In the genomic region with DNA sequence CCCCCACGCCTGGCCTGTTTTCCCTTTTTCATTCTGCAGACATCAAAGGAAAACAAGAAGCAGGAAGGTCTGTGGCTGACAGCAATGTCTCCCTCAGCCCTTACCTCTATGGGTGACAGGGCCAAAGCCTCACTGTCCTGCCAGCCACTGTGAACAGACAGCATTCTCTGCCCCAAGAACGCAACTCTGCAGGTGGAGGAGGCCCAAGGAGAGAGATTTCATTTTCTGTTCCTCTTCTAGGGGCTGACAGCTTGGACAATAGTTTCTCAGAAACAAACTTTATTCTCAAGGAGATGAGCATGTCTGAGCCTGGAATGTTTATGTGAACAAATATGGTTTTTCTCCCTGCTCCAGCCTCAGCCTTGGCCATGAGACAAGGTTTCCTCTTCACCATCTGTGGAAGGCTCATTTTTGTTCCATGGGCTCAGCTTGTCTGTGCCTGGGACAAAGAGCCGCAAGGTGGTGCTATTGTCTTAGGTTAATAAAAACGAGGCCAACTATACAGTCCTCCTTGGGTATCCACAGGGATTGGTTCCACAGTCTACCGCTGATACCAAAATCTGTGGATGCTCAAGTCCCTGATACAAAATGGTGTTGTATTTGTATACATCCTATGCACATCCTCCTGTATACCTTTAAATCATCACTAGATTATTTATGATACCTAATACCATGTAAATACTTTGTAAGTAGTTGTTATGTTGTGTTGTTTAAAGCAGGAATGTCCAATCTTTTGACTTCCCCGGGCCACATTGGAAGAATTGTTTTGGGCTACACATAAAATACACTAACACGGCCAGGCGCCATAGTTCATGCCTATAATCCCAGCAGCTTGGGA, we compare ENCODE assay signal across 8 cellular contexts. TPM values are rescaled to one million over a fixed set of nuclear protein-coding genes. Genes with fewer than 3 reads are reported as not detected.
DNase-seq lines count a peak whose midpoint lies in the region; ATAC-seq, FAIRE-seq and TF ChIP-seq lines count a peak whose summit lies in the region.

No MANE protein-coding gene starts in this region.

- intact Hi-C loops in A673 (cut with micrococcal nuclease; ENCODE audit: unreplicated experiment), result loop anchor here (2.0 to 5.0 kb wide), 2 partner anchors 82 to 279 kb away; no protein-coding TSS in a partner anchor
- intact Hi-C loops in endothelial cell of umbilical vein (cut with micrococcal nuclease), result loop anchor here (1.0 to 5.0 kb wide), 4 partner anchors 34 to 279 kb away; no protein-coding TSS in a partner anchor
- intact Hi-C loops in naive thymus-derived CD4-positive, alpha-beta T cell (cut with micrococcal nuclease), result loop anchor here in 1 of 2 donors (1.0 to 2.0 kb wide), 3 partner anchors 34 to 280 kb away; no protein-coding TSS in a partner anchor

- no peak overlapping the region for H3K9ac ChIP-seq in endothelial cell of umbilical vein (replicated peaks; ENCODE audit: extremely low read depth, insufficient read depth, low read length)

- FAIRE-seq in endothelial cell of umbilical vein (lab: Jason Lieb, UNC), result peak; percentile 95

- no peaks in the 10 kb centered on the region; the same call in 1 of the 2 replicates for H3K27me3 Mint-ChIP-seq in WTC11 (ENCODE audit: low read depth)
- peaks cover 0 to 19% (median 5%) of the 10 kb centered on the region in 5 donors for H3K27me3 Mint-ChIP-seq in naive thymus-derived CD4-positive, alpha-beta T cell
- H3K27me3 Mint-ChIP-seq in type B pancreatic cell, result no peaks in the 10 kb centered on the region

- ATAC-seq in WTC11 (peak; percentile 73), HG03432 (IDR thresholded peaks at IDR 0.05; ENCODE audit: unreplicated experiment) (no peak)
- ATAC-seq in naive thymus-derived CD4-positive, alpha-beta T cell, result peak; percentile 42

- peak; percentile 83 for TF ChIP-seq CTCF in A673 (conservative IDR thresholded peaks at IDR 0.05; ENCODE audit: low read depth, low read length)
- TF ChIP-seq CTCF in GM12864 (IDR thresholded peaks at IDR 0.05; ENCODE audit: low read depth, low read length, missing control alignments), result peak; percentile 65
- peak; percentile 47 for TF ChIP-seq CTCF in WTC11 (IDR thresholded peaks at IDR 0.05)
- TF ChIP-seq CTCF in endothelial cell of umbilical vein (IDR thresholded peaks at IDR 0.05; ENCODE audit: extremely low read depth in 1 of 2, insufficient read depth in 1 of 2, low read depth in 1 of 2, low read length in 2 of 2), result peak; percentile 60 to 67
- TF ChIP-seq CTCF in type B pancreatic cell (conservative IDR thresholded peaks at IDR 0.05), result peak; percentile 79

- H3K4me3 Mint-ChIP-seq in WTC11 (no peak overlapping the region), type B pancreatic cell (no peak overlapping the region)
- H3K4me3 Mint-ChIP-seq in naive thymus-derived CD4-positive, alpha-beta T cell, result no peak overlapping the region

- H3K4me1 ChIP-seq in A673 (ENCODE audit: insufficient read depth, low read length, poor library complexity, severe bottlenecking), result no peaks in the 10 kb centered on the region
- no peaks in the 10 kb centered on the region for H3K4me1 ChIP-seq in endothelial cell of umbilical vein (ENCODE audit: control insufficient read depth, extremely low read depth, insufficient read depth, low read length)
- no peaks in the 10 kb centered on the region for H3K4me1 ChIP-seq in naive thymus-derived CD4-positive, alpha-beta T cell (ENCODE audit: control insufficient read depth in 2 of 2, insufficient read depth in 2 of 2, low read length in 2 of 2)

- no peaks in the 10 kb centered on the region for H4K20me1 ChIP-seq in endothelial cell of umbilical vein (replicated peaks; ENCODE audit: control insufficient read depth, extremely low read depth, insufficient read depth, low read length)

- no peak for TF ChIP-seq POLR2A in endothelial cell of umbilical vein (IDR thresholded peaks at IDR 0.05; ENCODE audit: low read depth, low read length)

- H3K4me3 ChIP-seq in A673 (ENCODE audit: low read depth, low read length, poor library complexity, severe bottlenecking), result no peak overlapping the region
- H3K4me3 ChIP-seq in GM12864 (ENCODE audit: low read depth, low read length), result no peak overlapping the region
- no peak overlapping the region for H3K4me3 ChIP-seq in endothelial cell of umbilical vein (replicated peaks in 1 of 3; ENCODE audit: insufficient read depth in 1 of 3, low read depth in 1 of 3, low read length in 3 of 3)
- H3K4me3 ChIP-seq in naive thymus-derived CD4-positive, alpha-beta T cell (ENCODE audit: low read length), result no peak overlapping the region

- no peaks in the 10 kb centered on the region for H3K9me1 ChIP-seq in endothelial cell of umbilical vein (replicated peaks; ENCODE audit: control insufficient read depth, extremely low read depth, insufficient read depth, low read length)

- no peak overlapping the region for H3K4me2 ChIP-seq in endothelial cell of umbilical vein (ENCODE audit: insufficient read depth, low read length)

- H3K36me3 Mint-ChIP-seq in WTC11 (no peaks in the 10 kb centered on the region), type B pancreatic cell (no peaks in the 10 kb centered on the region)
- no peaks in the 10 kb centered on the region for H3K36me3 Mint-ChIP-seq in naive thymus-derived CD4-positive, alpha-beta T cell

- no peaks in the 10 kb centered on the region for H3K9me3 ChIP-seq in A673 (ENCODE audit: low read depth, low read length, poor library complexity, severe bottlenecking)
- H3K9me3 ChIP-seq in endothelial cell of umbilical vein (replicated peaks; ENCODE audit: control insufficient read depth, insufficient read depth, low read length), result no peaks in the 10 kb centered on the region
- no peaks in the 10 kb centered on the region for H3K9me3 ChIP-seq in naive thymus-derived CD4-positive, alpha-beta T cell (ENCODE audit: control insufficient read depth in 2 of 3, low read length in 3 of 3)

- peak; percentile 72 for DNase-seq in A673 (ENCODE audit: low spot score)
- DNase-seq in GM12864 (ENCODE audit: low read depth), result peak; percentile 5
- peak; percentile 31 for DNase-seq in NCI-H2107 (lab: John Stamatoyannopoulos, UW)
- peak; percentile 72 for DNase-seq in WTC11 (ENCODE audit: low spot score)
- peak; percentile 49 for DNase-seq in endothelial cell of umbilical vein (ENCODE audit: low read depth, low spot score)
- peak in 5 of 9 donors; percentile 12 to 48 (median 21) for DNase-seq in naive thymus-derived CD4-positive, alpha-beta T cell
- no peak for DNase-seq in type B pancreatic cell (ENCODE audit: extremely low spot score, unreplicated experiment)

- H3K79me2 ChIP-seq in endothelial cell of umbilical vein (ENCODE audit: control insufficient read depth, insufficient read depth, low read length), result no peaks in the 10 kb centered on the region

- H3K36me3 ChIP-seq in A673 (ENCODE audit: insufficient read depth, low read length, poor library complexity, severe bottlenecking), result no peaks in the 10 kb centered on the region
- H3K36me3 ChIP-seq in endothelial cell of umbilical vein (ENCODE audit: control insufficient read depth in 2 of 2, extremely low read depth in 1 of 2, insufficient read depth in 2 of 2, low read length in 2 of 2), result no peaks in the 10 kb centered on the region
- H3K36me3 ChIP-seq in naive thymus-derived CD4-positive, alpha-beta T cell (ENCODE audit: control insufficient read depth in 2 of 3, insufficient read depth in 3 of 3, low read length in 3 of 3), result no peaks in the 10 kb centered on the region

- CTCF ChIA-PET in A673 (lab: Charles Lee) (interaction anchor here (0.6 to 1.0 kb wide), 4 partner anchors 37 to 290 kb away, joined by 3 to 6 read pairs (median 4); no protein-coding TSS in a partner anchor), WTC11 (lab: Charles Lee) (interaction anchor here (0.6 to 3.6 kb wide), 19 partner anchors 10 to 289 kb away, joined by 3 to 38 read pairs (median 4); a partner anchor contains a TSS), endothelial cell of umbilical vein (lab: Charles Lee) (interaction anchor here (0.5 to 6.1 kb wide), 18 partner anchors 9 to 1873 kb away, joined by 3 to 87 read pairs (median 4); a partner anchor contains a TSS)
- CTCF ChIA-PET in naive thymus-derived CD4-positive, alpha-beta T cell (lab: Charles Lee), result interaction anchor here (0.6 to 3.2 kb wide), 5 partner anchors 11 to 949 kb away, joined by 3 to 25 read pairs (median 5); no protein-coding TSS in a partner anchor

- H3K27ac Mint-ChIP-seq in WTC11 (no peak overlapping the region; the same call in 1 of the 2 replicates), type B pancreatic cell (no peak overlapping the region)
- H3K27ac Mint-ChIP-seq in naive thymus-derived CD4-positive, alpha-beta T cell, result no peak overlapping the region

- H3K9me3 Mint-ChIP-seq in WTC11 (no peaks in the 10 kb centered on the region), type B pancreatic cell (no peaks in the 10 kb centered on the region)
- peaks cover 0 to 2% (median 0%) of the 10 kb centered on the region in 11 donors for H3K9me3 Mint-ChIP-seq in naive thymus-derived CD4-positive, alpha-beta T cell

- H3K27ac ChIP-seq in A673 (ENCODE audit: low read depth, low read length, poor library complexity, severe bottlenecking) (no peak overlapping the region), endothelial cell of umbilical vein (ENCODE audit: insufficient read depth, low read depth, low read length) (no peak overlapping the region)
- no peak overlapping the region for H3K27ac ChIP-seq in naive thymus-derived CD4-positive, alpha-beta T cell (ENCODE audit: low read depth, low read length)

- dilution Hi-C loops in endothelial cell of umbilical vein (cut with MboI; ENCODE audit: extremely low pct_ligation_motif_present, low sequenced_read_pairs), result no loop called here

- no TSS peak for BruUV-seq in A673 (replicated peaks; lab: Mats Ljungman, UMichigan)
- BruUV-seq in endothelial cell of umbilical vein (replicated peaks; lab: Mats Ljungman, UMichigan), result no TSS peak

- H3K27me3 ChIP-seq in A673 (replicated peaks; ENCODE audit: insufficient read depth, low read depth, low read length, poor library complexity) (no peaks in the 10 kb centered on the region), endothelial cell of umbilical vein (ENCODE audit: control insufficient read depth in 2 of 2, insufficient read depth in 2 of 2, low read length in 2 of 2) (peaks cover 0 to 3% of the 10 kb centered on the region in 2 experiments)
- H3K27me3 ChIP-seq in naive thymus-derived CD4-positive, alpha-beta T cell (ENCODE audit: control insufficient read depth in 2 of 2, insufficient read depth in 2 of 2, low read length in 2 of 2), result no peaks in the 10 kb centered on the region

- H3K4me1 Mint-ChIP-seq in WTC11 (peaks cover 15% of the 10 kb centered on the region), type B pancreatic cell (ENCODE audit: unreplicated experiment) (no peaks in the 10 kb centered on the region)
- H3K4me1 Mint-ChIP-seq in naive thymus-derived CD4-positive, alpha-beta T cell, result peaks cover 0 to 6% (median 0%) of the 10 kb centered on the region in 7 donors

- no peak overlapping the region for H2AFZ ChIP-seq in endothelial cell of umbilical vein (ENCODE audit: low read depth, low read length)

- POLR2A ChIA-PET in A673 (lab: Charles Lee; ENCODE audit: low non-redundant PET) (interaction anchor here (0.6 kb wide), 1 partner anchor 200 kb away, joined by 3 read pairs; no protein-coding TSS in a partner anchor), WTC11 (lab: Charles Lee) (no interaction called here), endothelial cell of umbilical vein (lab: Charles Lee) (no interaction called here)
- POLR2A ChIA-PET in naive thymus-derived CD4-positive, alpha-beta T cell (lab: Charles Lee), result no interaction called here

RNA-seq across cellular contexts. Expression of a gene that starts 5.8 kb away (rescaled TPM):
- not detected in 2 replicates for total RNA-seq in A673 (2021)
- 0.18 to 0.55 TPM (median 0.32 TPM) in 3 replicates for total RNA-seq in WTC11 (2021)
- 0.11 TPM in 1 of 2 replicates, not detected in the other for total RNA-seq in endothelial cell of umbilical vein
- polyA plus RNA-seq in endothelial cell of umbilical vein, result not detected in 2 replicates
- polyA plus RNA-seq in endothelial cell of umbilical vein (2011; cell fraction: cytosol; rRNA removed), result not detected in 2 replicates
- not detected in 2 replicates for polyA plus RNA-seq in endothelial cell of umbilical vein (2011; cell fraction: nucleus; rRNA removed)
- not detected in 2 replicates for polyA plus RNA-seq in endothelial cell of umbilical vein (2012)
- not detected in 2 replicates for polyA minus RNA-seq in endothelial cell of umbilical vein
- not detected for polyA minus RNA-seq in endothelial cell of umbilical vein (2011; cell fraction: cytosol; rRNA and poly(A)+ RNA removed)
- not detected in 2 replicates for polyA minus RNA-seq in endothelial cell of umbilical vein (2011; cell fraction: nucleus; rRNA and poly(A)+ RNA removed)
- total RNA-seq in naive thymus-derived CD4-positive, alpha-beta T cell, result not detected
- polyA plus RNA-seq in naive thymus-derived CD4-positive, alpha-beta T cell, result not detected
- not detected in 2 replicates for total RNA-seq in type B pancreatic cell (ENCODE audit: low replicate concordance)

RNA-seq across cellular contexts. Expression of a gene that starts 37.3 kb away (rescaled TPM):
- total RNA-seq in A673 (2021) (not detected in 2 replicates), WTC11 (2021) (4.1 to 6.5 TPM (median 6.5 TPM) in 3 replicates), endothelial cell of umbilical vein (0.12 and 1.1 TPM in 2 replicates), type B pancreatic cell (ENCODE audit: low replicate concordance) (3.7 and 5.1 TPM in 2 replicates)
- polyA plus RNA-seq in endothelial cell of umbilical vein, result 0.10 and 0.46 TPM in 2 replicates
- 0.09 and 0.14 TPM in 2 replicates for polyA plus RNA-seq in endothelial cell of umbilical vein (2011; cell fraction: cytosol; rRNA removed)
- polyA plus RNA-seq in endothelial cell of umbilical vein (2011; cell fraction: nucleus; rRNA removed), result 0.31 and 0.32 TPM in 2 replicates
- polyA plus RNA-seq in endothelial cell of umbilical vein (2012), result 0.11 and 0.12 TPM in 2 replicates
- polyA minus RNA-seq in endothelial cell of umbilical vein, result 0.22 and 0.42 TPM in 2 replicates
- polyA minus RNA-seq in endothelial cell of umbilical vein (2011; cell fraction: cytosol; rRNA and poly(A)+ RNA removed), result not detected
- polyA minus RNA-seq in endothelial cell of umbilical vein (2011; cell fraction: nucleus; rRNA and poly(A)+ RNA removed), result 0.29 TPM in 2 replicates
- 1 to 10 TPM in 4 of 5 experiments, under 1 TPM in 1; 0.29 to 3.3 (median 2.9) TPM for total RNA-seq in naive thymus-derived CD4-positive, alpha-beta T cell
- polyA plus RNA-seq in naive thymus-derived CD4-positive, alpha-beta T cell, result under 1 TPM; 0.43 to 0.52 TPM
